In genomic region chr1:11561740-11562139, GRCh38 we compare ENCODE assay signal across 10 cellular contexts.
"Had no signal": no experiment of that assay in that cellular context is flagged by ENCODE, and none has a peak within 500 bp of the region (broad histone marks: within the 10 kb centered on the region; RNA-seq: fewer than 3 reads in every experiment).

No MANE protein-coding gene starts in this region.

- H3K27ac Mint-ChIP-seq: GM23338, H9, HFFc6 had no signal

- H3K4me2 ChIP-seq: GM23338 had no signal

- ATAC-seq: GM23338, HCT116 had no signal

- FAIRE-seq: H1, H54 had no signal

- H3K9me3 Mint-ChIP-seq: GM23338, H9, HFFc6 had no signal

- H3K4me1 ChIP-seq: HAP-1 had no signal

- H3K9me3 ChIP-seq: HAP-1 had no signal

- H2AFZ ChIP-seq: GM23248, GM23338 had no signal

- DNase-seq: GM23248, GOT3, H7, H9, HFFc6 had no signal

- H3K36me3 ChIP-seq: HAP-1 had no signal

- H3K4me3 ChIP-seq: GM23248, GM23338, HAP-1 had no signal

- H3K9ac ChIP-seq: GM23248 had no signal

- H3K27ac ChIP-seq: GM23248 had no signal

- H3K4me3 Mint-ChIP-seq: GM23338, H9, HFFc6 had no signal
